Comparison of ENCODE assay signal across 8 cellular contexts in genomic region chr5:40834391-40834848, GRCh38. TPM values are rescaled to one million over a fixed set of nuclear protein-coding genes. Genes with fewer than 3 reads are reported as not detected.
DNase-seq lines count a peak whose midpoint lies in the region; ATAC-seq, FAIRE-seq and TF ChIP-seq lines count a peak whose summit lies in the region.

No MANE protein-coding gene starts in this region.

- H3K4me1 Mint-ChIP-seq in WTC11: peaks cover 43% of the 10 kb centered on the region
- peaks cover 11 to 50% (median 46%) of the 10 kb centered on the region in 4 donors for H3K4me1 Mint-ChIP-seq in naive thymus-derived CD8-positive, alpha-beta T cell

- POLR2A ChIA-PET in A549 (lab: Yijun Ruan, JAX): interaction anchor here (0.6 to 1.0 kb wide), 4 partner anchors 8 to 24 kb away, joined by 3 to 6 read pairs (median 4); no protein-coding TSS in a partner anchor
- POLR2A ChIA-PET in WTC11 (lab: Charles Lee): interaction anchor here (0.9 kb wide), 1 partner anchor 9 kb away, joined by 3 read pairs; no protein-coding TSS in a partner anchor
- POLR2A ChIA-PET in naive thymus-derived CD8-positive, alpha-beta T cell (lab: Charles Lee): interaction anchor here (0.6 to 3.7 kb wide), 7 partner anchors 13 to 1678 kb away, joined by 3 to 21 read pairs (median 3); partner anchors contain the start of genes PRKAA1 and TTC33

- FAIRE-seq in A549 (lab: Jason Lieb, UNC): no peak

- TF ChIP-seq POLR2A in A549 (IDR thresholded peaks at IDR 0.05; ENCODE audit: low read length): no peak

- no peak for TF ChIP-seq RAD21 in A549 (conservative IDR thresholded peaks at IDR 0.05 in 1 of 2, IDR thresholded peaks at IDR 0.05 in 1 of 2)

- H3K9me3 Mint-ChIP-seq in WTC11: no peaks in the 10 kb centered on the region
- peaks cover 0 to 2% (median 0%) of the 10 kb centered on the region in 9 donors for H3K9me3 Mint-ChIP-seq in naive thymus-derived CD8-positive, alpha-beta T cell

- H3K4me1 ChIP-seq in A549: peaks cover 39% of the 10 kb centered on the region

- 2% methylated on average over 21 of the region's 21 CpGs for WGBS in A549 (ENCODE audit: missing lambda C conversion rate)

- H3K4me3 ChIP-seq in A549: peak overlapping the region; percentile 98

- TF ChIP-seq EP300 in A549 (IDR thresholded peaks at IDR 0.05): no peak

- H3K27me3 Mint-ChIP-seq in WTC11 (ENCODE audit: low read depth): no peaks in the 10 kb centered on the region
- no peaks in the 10 kb centered on the region for H3K27me3 Mint-ChIP-seq in naive thymus-derived CD8-positive, alpha-beta T cell

- ATAC-seq in A549 (no peak), HG02943 (IDR thresholded peaks at IDR 0.05; ENCODE audit: low read depth, unreplicated experiment) (peak; percentile 2), WTC11 (no peak), HG03135 (IDR thresholded peaks at IDR 0.05; ENCODE audit: unreplicated experiment) (no peak)
- peak; percentile 41 to 69 for ATAC-seq in naive thymus-derived CD8-positive, alpha-beta T cell

- CTCF ChIA-PET in A549 (lab: Yijun Ruan, JAX): interaction anchor here (1.2 kb wide), 1 partner anchor 35 kb away, joined by 3 read pairs; no protein-coding TSS in a partner anchor
- CTCF ChIA-PET in WTC11 (lab: Charles Lee): no interaction called here

- peak overlapping the region; percentile 99 for H3K27ac Mint-ChIP-seq in WTC11
- peak overlapping the region; percentile 94 to 100 (median 99) for H3K27ac Mint-ChIP-seq in naive thymus-derived CD8-positive, alpha-beta T cell

- peaks cover 56% of the 10 kb centered on the region for H3K36me3 Mint-ChIP-seq in WTC11
- peaks cover 4 to 54% (median 35%) of the 10 kb centered on the region in 3 donors for H3K36me3 Mint-ChIP-seq in naive thymus-derived CD8-positive, alpha-beta T cell

- peak overlapping the region; percentile 91 to 96 for H3K27ac ChIP-seq in A549

- TF ChIP-seq CTCF in A549 (IDR thresholded peaks at IDR 0.05) (no peak), WTC11 (IDR thresholded peaks at IDR 0.05) (no peak)

- peak overlapping the region; percentile 84 for H3K4me2 ChIP-seq in A549

- peak in 1 of 2 experiments; percentile 42 for DNase-seq in A549 (ENCODE audit: low read depth in 1 of 2, low spot score in 1 of 2)
- no peak for DNase-seq in WTC11 (ENCODE audit: low spot score)
- peak; percentile 56 for DNase-seq in effector CD4-positive, alpha-beta T cell
- DNase-seq in naive thymus-derived CD8-positive, alpha-beta T cell: peak; percentile 25 to 85 (median 74)
- DNase-seq in SIG-M5 (lab: John Stamatoyannopoulos, UW): no peak
- no peak for DNase-seq in SW 1271 (lab: John Stamatoyannopoulos, UW)

- H3K9me3 ChIP-seq in A549: no peaks in the 10 kb centered on the region

- H3K4me3 Mint-ChIP-seq in WTC11: peak overlapping the region; percentile 100
- peak overlapping the region; percentile 85 to 99 (median 96) for H3K4me3 Mint-ChIP-seq in naive thymus-derived CD8-positive, alpha-beta T cell

TF ChIP-seq in A549, 52 proteins besides CTCF, POLR2A, EP300 and RAD21:
- TF ChIP-seq E2F6 (IDR thresholded peaks at IDR 0.05; ENCODE audit: borderline replicate concordance, low read depth) (0 out of 2 replicates have a peak, but pooled peaks have one; percentile 21), NR3C1 (IDR thresholded peaks at IDR 0.05) (no peak), SMC3 (IDR thresholded peaks at IDR 0.05) (no peak), TP53 (CRISPR knock-in tag; IDR thresholded peaks at IDR 0.05) (no peak), ATOH8 (CRISPR knock-in tag; IDR thresholded peaks at IDR 0.05; ENCODE audit: low read depth) (no peak), HOXB5 (CRISPR knock-in tag; IDR thresholded peaks at IDR 0.05) (no peak), CBX8 (IDR thresholded peaks at IDR 0.05) (no peak), POLR2AphosphoS2 (conservative IDR thresholded peaks at IDR 0.05; ENCODE audit: low read length) (peak; percentile 66; the same call in 1 of the 2 replicates), RCOR1 (IDR thresholded peaks at IDR 0.05; ENCODE audit: low read depth, low read length) (no peak), PHF8 (IDR thresholded peaks at IDR 0.05; ENCODE audit: borderline replicate concordance, low read depth) (peak; percentile 57; the same call in 1 of the 2 replicates)

TF ChIP-seq in WTC11, 78 proteins besides CTCF, POLR2A, EP300 and RAD21:
- TF ChIP-seq FOXK1 (CRISPR knock-in tag; IDR thresholded peaks at IDR 0.05) (0 out of 2 replicates have a peak, but pooled peaks have one; percentile 41), FOXJ3 (CRISPR knock-in tag; IDR thresholded peaks at IDR 0.05; ENCODE audit: borderline replicate concordance) (no peak), ZNF219 (CRISPR knock-in tag; IDR thresholded peaks at IDR 0.05; ENCODE audit: borderline replicate concordance) (no peak), ERG (CRISPR knock-in tag; IDR thresholded peaks at IDR 0.05) (0 out of 2 replicates have a peak, but pooled peaks have one; percentile 13), JAZF1 (CRISPR knock-in tag; IDR thresholded peaks at IDR 0.05) (no peak)

RNA-seq across cellular contexts. Expression of gene RPL37, which starts 0.6 kb away (rescaled TPM):
- polyA plus RNA-seq in A549 (2011; rRNA removed): 4,402 and 4,948 TPM in 2 replicates
- 770 and 800 TPM in 2 replicates for polyA plus RNA-seq in A549 (2012; cell fraction: cytosol; rRNA removed)
- polyA plus RNA-seq in A549 (2012; cell fraction: nucleus; rRNA removed): 99.3 and 104 TPM in 2 replicates
- polyA plus RNA-seq in A549 (2017; fragmentation: RNase III; extraction: RNeasy Plus Mini Kit Qiagen cat#74134 plus additional on column Dnase treatment): 2,762 to 2,921 TPM (median 2,809 TPM) in 3 replicates
- 453 and 718 TPM in 2 replicates for polyA minus RNA-seq in A549 (2011; rRNA and poly(A)+ RNA removed)
- 1,405 to 1,592 TPM (median 1,505 TPM) in 3 replicates for total RNA-seq in WTC11 (2021)
- 1,000 to 10,000 TPM; 2,282 to 2,435 TPM for total RNA-seq in naive thymus-derived CD8-positive, alpha-beta T cell
- polyA plus RNA-seq in naive thymus-derived CD8-positive, alpha-beta T cell: 1,000 to 10,000 TPM; 2,504 to 3,082 (median 2,628) TPM

RNA-seq across cellular contexts. Expression of gene CARD6, which starts 6.7 kb away (rescaled TPM):
- polyA plus RNA-seq in A549 (2011; rRNA removed): 5.7 and 5.9 TPM in 2 replicates
- 0.63 and 0.82 TPM in 2 replicates for polyA plus RNA-seq in A549 (2012; cell fraction: cytosol; rRNA removed)
- polyA plus RNA-seq in A549 (2012; cell fraction: nucleus; rRNA removed): 0.34 and 0.40 TPM in 2 replicates
- polyA plus RNA-seq in A549 (2017; fragmentation: RNase III; extraction: RNeasy Plus Mini Kit Qiagen cat#74134 plus additional on column Dnase treatment): 3.3 to 5.7 TPM (median 5.2 TPM) in 3 replicates
- 3.6 and 4.7 TPM in 2 replicates for polyA minus RNA-seq in A549 (2011; rRNA and poly(A)+ RNA removed)
- total RNA-seq in WTC11 (2021): 0.24 to 0.44 TPM (median 0.34 TPM) in 3 replicates
- 1 to 10 TPM; 1.7 to 1.8 TPM for total RNA-seq in naive thymus-derived CD8-positive, alpha-beta T cell
- polyA plus RNA-seq in naive thymus-derived CD8-positive, alpha-beta T cell: 1 to 10 TPM in 1 of 3 donors, under 1 TPM in 2; 0.12 to 1.1 (median 0.66) TPM

RNA-seq across cellular contexts. Expression of gene PRKAA1, which starts 36.2 kb away (rescaled TPM):
- 84.3 and 107 TPM in 2 replicates for polyA plus RNA-seq in A549 (2011; rRNA removed)
- polyA plus RNA-seq in A549 (2012; cell fraction: cytosol; rRNA removed): 15.5 and 16.3 TPM in 2 replicates
- polyA plus RNA-seq in A549 (2012; cell fraction: nucleus; rRNA removed): 20.1 and 35.7 TPM in 2 replicates
- 51.5 to 63.3 TPM (median 60.0 TPM) in 3 replicates for polyA plus RNA-seq in A549 (2017; fragmentation: RNase III; extraction: RNeasy Plus Mini Kit Qiagen cat#74134 plus additional on column Dnase treatment)
- polyA minus RNA-seq in A549 (2011; rRNA and poly(A)+ RNA removed): 23.7 and 32.4 TPM in 2 replicates
- 27.9 to 31.2 TPM (median 30.2 TPM) in 3 replicates for total RNA-seq in WTC11 (2021)
- 100 to 1,000 TPM; 109 to 115 TPM for total RNA-seq in naive thymus-derived CD8-positive, alpha-beta T cell
- polyA plus RNA-seq in naive thymus-derived CD8-positive, alpha-beta T cell: 10 to 100 TPM; 33.8 to 36.8 (median 34.6) TPM

Comparison
In these comparisons a context has a peak if more than half of its experiments do, and no peak if none do; other contexts are left out.
1. ATAC-seq: peak in HG02943 (single experiment) and naive thymus-derived CD8-positive, alpha-beta T cell (2 of 2); none in A549 (0 of 2), WTC11 (single experiment) and HG03135 (single experiment).
2. DNase-seq: peak in effector CD4-positive, alpha-beta T cell (single experiment) and naive thymus-derived CD8-positive, alpha-beta T cell (10 of 10); none in WTC11 (single experiment), SIG-M5 (single experiment) and SW 1271 (0 of 2).